In the genomic region with DNA sequence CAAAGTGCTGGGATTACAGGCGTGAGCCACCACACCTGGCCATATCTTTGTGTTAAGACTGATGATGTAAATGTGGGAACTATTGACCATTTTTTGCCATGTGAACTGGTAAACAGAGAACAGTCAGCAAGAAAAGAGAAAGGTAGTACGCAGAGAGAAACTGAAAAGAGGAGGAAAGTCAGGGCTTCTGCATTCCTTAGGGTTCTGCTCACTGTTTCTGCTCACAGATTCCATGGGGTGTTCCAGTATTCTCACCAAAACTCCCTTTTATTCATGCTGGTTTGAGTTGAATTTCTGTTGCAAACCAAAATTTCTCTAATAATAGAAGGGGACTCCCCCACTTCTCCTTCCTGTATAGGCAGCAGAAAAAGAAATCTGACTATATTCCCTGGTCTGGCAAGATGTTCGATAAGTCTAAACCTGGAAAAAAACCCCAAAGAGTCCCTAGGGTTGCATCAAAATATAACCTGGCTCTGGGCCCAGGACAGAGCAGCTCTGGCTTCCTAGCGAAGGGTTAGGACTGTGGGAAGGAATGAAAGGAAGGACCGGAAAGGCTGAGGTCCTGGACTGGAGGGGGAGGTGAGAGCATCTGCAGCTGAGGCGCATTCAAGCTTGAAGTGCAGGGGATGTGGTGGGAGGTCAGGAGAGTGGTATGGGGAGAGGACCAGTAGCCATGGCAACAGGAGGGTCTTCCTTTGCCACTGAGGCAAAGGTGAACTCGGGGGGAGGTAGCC, we compare ENCODE assay signal across 1 cellular context.
TF ChIP-seq lines count a peak whose summit lies in the region.

No MANE protein-coding gene starts in this region.

TF ChIP-seq in GM23338, 12 proteins besides CTCF, POLR2A, EP300 and RAD21 (continued from another document):
- TF ChIP-seq, protein P1, sequence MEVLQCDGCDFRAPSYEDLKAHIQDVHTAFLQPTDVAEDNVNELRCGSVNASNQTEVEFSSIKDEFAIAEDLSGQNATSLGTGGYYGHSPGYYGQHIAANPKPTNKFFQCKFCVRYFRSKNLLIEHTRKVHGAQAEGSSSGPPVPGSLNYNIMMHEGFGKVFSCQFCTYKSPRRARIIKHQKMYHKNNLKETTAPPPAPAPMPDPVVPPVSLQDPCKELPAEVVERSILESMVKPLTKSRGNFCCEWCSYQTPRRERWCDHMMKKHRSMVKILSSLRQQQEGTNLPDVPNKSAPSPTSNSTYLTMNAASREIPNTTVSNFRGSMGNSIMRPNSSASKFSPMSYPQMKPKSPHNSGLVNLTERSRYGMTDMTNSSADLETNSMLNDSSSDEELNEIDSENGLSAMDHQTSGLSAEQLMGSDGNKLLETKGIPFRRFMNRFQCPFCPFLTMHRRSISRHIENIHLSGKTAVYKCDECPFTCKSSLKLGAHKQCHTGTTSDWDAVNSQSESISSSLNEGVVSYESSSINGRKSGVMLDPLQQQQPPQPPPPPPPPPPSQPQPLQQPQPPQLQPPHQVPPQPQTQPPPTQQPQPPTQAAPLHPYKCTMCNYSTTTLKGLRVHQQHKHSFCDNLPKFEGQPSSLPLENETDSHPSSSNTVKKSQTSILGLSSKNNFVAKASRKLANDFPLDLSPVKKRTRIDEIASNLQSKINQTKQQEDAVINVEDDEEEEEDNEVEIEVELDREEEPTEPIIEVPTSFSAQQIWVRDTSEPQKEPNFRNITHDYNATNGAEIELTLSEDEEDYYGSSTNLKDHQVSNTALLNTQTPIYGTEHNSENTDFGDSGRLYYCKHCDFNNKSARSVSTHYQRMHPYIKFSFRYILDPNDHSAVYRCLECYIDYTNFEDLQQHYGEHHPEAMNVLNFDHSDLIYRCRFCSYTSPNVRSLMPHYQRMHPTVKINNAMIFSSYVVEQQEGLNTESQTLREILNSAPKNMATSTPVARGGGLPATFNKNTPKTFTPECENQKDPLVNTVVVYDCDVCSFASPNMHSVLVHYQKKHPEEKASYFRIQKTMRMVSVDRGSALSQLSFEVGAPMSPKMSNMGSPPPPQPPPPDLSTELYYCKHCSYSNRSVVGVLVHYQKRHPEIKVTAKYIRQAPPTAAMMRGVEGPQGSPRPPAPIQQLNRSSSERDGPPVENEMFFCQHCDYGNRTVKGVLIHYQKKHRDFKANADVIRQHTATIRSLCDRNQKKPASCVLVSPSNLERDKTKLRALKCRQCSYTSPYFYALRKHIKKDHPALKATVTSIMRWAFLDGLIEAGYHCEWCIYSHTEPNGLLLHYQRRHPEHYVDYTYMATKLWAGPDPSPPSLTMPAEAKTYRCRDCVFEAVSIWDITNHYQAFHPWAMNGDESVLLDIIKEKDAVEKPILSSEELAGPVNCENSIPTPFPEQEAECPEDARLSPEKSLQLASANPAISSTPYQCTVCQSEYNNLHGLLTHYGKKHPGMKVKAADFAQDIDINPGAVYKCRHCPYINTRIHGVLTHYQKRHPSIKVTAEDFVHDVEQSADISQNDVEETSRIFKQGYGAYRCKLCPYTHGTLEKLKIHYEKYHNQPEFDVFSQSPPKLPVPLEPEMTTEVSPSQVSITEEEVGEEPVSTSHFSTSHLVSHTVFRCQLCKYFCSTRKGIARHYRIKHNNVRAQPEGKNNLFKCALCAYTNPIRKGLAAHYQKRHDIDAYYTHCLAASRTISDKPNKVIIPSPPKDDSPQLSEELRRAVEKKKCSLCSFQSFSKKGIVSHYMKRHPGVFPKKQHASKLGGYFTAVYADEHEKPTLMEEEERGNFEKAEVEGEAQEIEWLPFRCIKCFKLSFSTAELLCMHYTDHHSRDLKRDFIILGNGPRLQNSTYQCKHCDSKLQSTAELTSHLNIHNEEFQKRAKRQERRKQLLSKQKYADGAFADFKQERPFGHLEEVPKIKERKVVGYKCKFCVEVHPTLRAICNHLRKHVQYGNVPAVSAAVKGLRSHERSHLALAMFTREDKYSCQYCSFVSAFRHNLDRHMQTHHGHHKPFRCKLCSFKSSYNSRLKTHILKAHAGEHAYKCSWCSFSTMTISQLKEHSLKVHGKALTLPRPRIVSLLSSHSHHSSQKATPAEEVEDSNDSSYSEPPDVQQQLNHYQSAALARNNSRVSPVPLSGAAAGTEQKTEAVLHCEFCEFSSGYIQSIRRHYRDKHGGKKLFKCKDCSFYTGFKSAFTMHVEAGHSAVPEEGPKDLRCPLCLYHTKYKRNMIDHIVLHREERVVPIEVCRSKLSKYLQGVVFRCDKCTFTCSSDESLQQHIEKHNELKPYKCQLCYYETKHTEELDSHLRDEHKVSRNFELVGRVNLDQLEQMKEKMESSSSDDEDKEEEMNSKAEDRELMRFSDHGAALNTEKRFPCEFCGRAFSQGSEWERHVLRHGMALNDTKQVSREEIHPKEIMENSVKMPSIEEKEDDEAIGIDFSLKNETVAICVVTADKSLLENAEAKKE (CRISPR knock-in tag; IDR thresholded peaks at IDR 0.05): no peak
